9 cellular contexts compared by ENCODE assay signal in genomic region chr1:20322081-20322824, GRCh38. TPM values are rescaled to one million over a fixed set of nuclear protein-coding genes. Genes with fewer than 3 reads are reported as not detected.
A peak's percentile ranks its signal among the peaks of the same experiment; 100 is the strongest.
DNase-seq lines count a peak whose midpoint lies in the region; ATAC-seq, FAIRE-seq and TF ChIP-seq lines count a peak whose summit lies in the region.
"Had no signal": no experiment of that assay in that cellular context is flagged by ENCODE, and none has a peak within 500 bp of the region (broad histone marks: within the 10 kb centered on the region; RNA-seq: fewer than 3 reads in every experiment).

No MANE protein-coding gene starts in this region.

- H2BK5ac ChIP-seq in H9 (ENCODE audit: insufficient read length, low read length): no peak overlapping the region

- H3K27me3 Mint-ChIP-seq in H9 (ENCODE audit: low read depth) (peaks cover 26% of the 10 kb centered on the region), nephron progenitor cell (ENCODE audit: low read depth, poor library complexity) (peaks cover 57% of the 10 kb centered on the region), endothelial cell (ENCODE audit: unreplicated experiment) (peaks cover 2% of the 10 kb centered on the region)
- peaks cover 16% of the 10 kb centered on the region for H3K27me3 Mint-ChIP-seq in activated CD4-positive, alpha-beta memory T cell treated with anti-CD3 and anti-CD28 coated beads for 36 hours

- H4K8ac ChIP-seq in H9 (replicated peaks; ENCODE audit: insufficient read length, low read depth, low read length): no peak overlapping the region

- H3K9me3 ChIP-seq in H9 (ENCODE audit: control insufficient read depth, low read depth, low read length): no peaks in the 10 kb centered on the region

- no peak overlapping the region for H2AK5ac ChIP-seq in H9 (ENCODE audit: insufficient read length, low read length)

- H4K91ac ChIP-seq in H9 (ENCODE audit: insufficient read length, low read depth, low read length): no peak overlapping the region

- no peaks in the 10 kb centered on the region; the same call in 1 of the 2 replicates for H3K27me3 ChIP-seq in H9 (ENCODE audit: insufficient read depth, low read length)

- no peaks in the 10 kb centered on the region for H4K20me1 ChIP-seq in H9 (ENCODE audit: control insufficient read depth, insufficient read depth, insufficient read length)

- no peak overlapping the region for H3K27ac ChIP-seq in H9 (ENCODE audit: insufficient read length, low read depth, low read length)

- no peak overlapping the region for H3T11ph ChIP-seq in H9 (ENCODE audit: low read length)

- H3K56ac ChIP-seq in H9 (ENCODE audit: insufficient read length, low read depth, low read length): no peak overlapping the region

- H3K23ac ChIP-seq in H9 (ENCODE audit: insufficient read length, low read depth, low read length): no peak overlapping the region

- H3K4me1 ChIP-seq in H9 (ENCODE audit: insufficient read depth, low read length): peaks cover 5% of the 10 kb centered on the region; the same call in 1 of the 2 replicates

- H3K4me3 Mint-ChIP-seq in H9 (no peak overlapping the region), nephron progenitor cell (no peak overlapping the region), endothelial cell (ENCODE audit: unreplicated experiment) (no peak overlapping the region)
- peak overlapping the region; percentile 53 for H3K4me3 Mint-ChIP-seq in activated CD4-positive, alpha-beta memory T cell treated with anti-CD3 and anti-CD28 coated beads for 36 hours

- H2AFZ ChIP-seq in H9 (ENCODE audit: low read length): no peak overlapping the region

- WGBS in H9 (ENCODE audit: extremely low coverage, insufficient read length, low lambda C conversion rate): no CpG with 5 or more reads among the region's 11 CpGs

- H2BK120ac ChIP-seq in H9 (ENCODE audit: low read depth, low read length, poor library complexity, severe bottlenecking): no peak overlapping the region

- H3K4me2 ChIP-seq in H9 (ENCODE audit: insufficient read depth, insufficient read length, low read length): no peak overlapping the region

- H3K27ac Mint-ChIP-seq in H9 (no peak overlapping the region), nephron progenitor cell (peak overlapping the region; percentile 14), endothelial cell (ENCODE audit: unreplicated experiment) (no peak overlapping the region)
- H3K27ac Mint-ChIP-seq in activated CD4-positive, alpha-beta memory T cell treated with anti-CD3 and anti-CD28 coated beads for 36 hours: peak overlapping the region; percentile 81

- POLR2A ChIA-PET in activated CD4-positive, alpha-beta memory T cell treated with anti-CD3 and anti-CD28 coated beads for 36 hours (lab: Charles Lee): no interaction called here

- H2BK15ac ChIP-seq in H9 (ENCODE audit: low read depth, low read length): no peak overlapping the region

- H3K9me3 Mint-ChIP-seq in H9: no peaks in the 10 kb centered on the region
- H3K9me3 Mint-ChIP-seq in activated CD4-positive, alpha-beta memory T cell treated with anti-CD3 and anti-CD28 coated beads for 36 hours: no peaks in the 10 kb centered on the region
- H3K9me3 Mint-ChIP-seq in nephron progenitor cell: no peaks in the 10 kb centered on the region
- no peaks in the 10 kb centered on the region for H3K9me3 Mint-ChIP-seq in endothelial cell (ENCODE audit: unreplicated experiment)

- H3K9ac ChIP-seq in H9 (ENCODE audit: extremely low read depth, insufficient read length, low read length): no peak overlapping the region

- H2BK12ac ChIP-seq in H9 (ENCODE audit: insufficient read length, low read depth, low read length): no peak overlapping the region

- no peaks in the 10 kb centered on the region for H3K23me2 ChIP-seq in H9 (ENCODE audit: insufficient read length, low read depth, low read length, poor library complexity, severe bottlenecking)

- no peak for ATAC-seq in HG02981 (IDR thresholded peaks at IDR 0.05; ENCODE audit: unreplicated experiment)

- H3K4ac ChIP-seq in H9 (ENCODE audit: low read depth, low read length): no peak overlapping the region

- no peak overlapping the region for H3K18ac ChIP-seq in H9 (ENCODE audit: insufficient read length, low read depth, low read length)

- H3K79me2 ChIP-seq in H9 (ENCODE audit: insufficient read depth, low read length): no peaks in the 10 kb centered on the region

- no peak overlapping the region for H2BK20ac ChIP-seq in H9 (ENCODE audit: low read depth, low read length, poor library complexity, severe bottlenecking)

- TF ChIP-seq CTCF in H9 (conservative IDR thresholded peaks at IDR 0.05): no peak
- TF ChIP-seq CTCF in nephron progenitor cell (IDR thresholded peaks at IDR 0.05): no peak
- no peak for TF ChIP-seq CTCF in endothelial cell (IDR thresholded peaks at IDR 0.05; ENCODE audit: unreplicated experiment)

- FAIRE-seq in GM18507 (lab: Jason Lieb, UNC): peak; percentile 95
- FAIRE-seq: TTC549 had no signal

- CTCF ChIA-PET in activated CD4-positive, alpha-beta memory T cell treated with anti-CD3 and anti-CD28 coated beads for 36 hours (lab: Charles Lee): interaction anchor here (1.2 kb wide), 1 partner anchor 109 kb away, joined by 4 read pairs; no protein-coding TSS in a partner anchor

- no peak overlapping the region for H4K5ac ChIP-seq in H9 (ENCODE audit: insufficient read length, low read depth, low read length)

- no peaks in the 10 kb centered on the region for H3K79me1 ChIP-seq in H9 (ENCODE audit: insufficient read depth, low read depth, low read length, poor library complexity, severe bottlenecking)

- intact Hi-C loops in activated CD4-positive, alpha-beta memory T cell treated with anti-CD3 and anti-CD28 coated beads for 36 hours (cut with micrococcal nuclease): loop anchor here (1.0 to 5.0 kb wide), 5 partner anchors 37 to 170 kb away; partner anchors contain the start of genes PLA2G2C and UBXN10

- peaks cover 5 to 14% of the 10 kb centered on the region in 2 experiments for H3K4me1 Mint-ChIP-seq in H9
- H3K4me1 Mint-ChIP-seq in activated CD4-positive, alpha-beta memory T cell treated with anti-CD3 and anti-CD28 coated beads for 36 hours (ENCODE audit: low read depth): peaks cover 33% of the 10 kb centered on the region
- H3K4me1 Mint-ChIP-seq in nephron progenitor cell: peaks cover 20% of the 10 kb centered on the region
- H3K4me1 Mint-ChIP-seq in endothelial cell (ENCODE audit: unreplicated experiment): peaks cover 17% of the 10 kb centered on the region

- DNase-seq in GM18507 (ENCODE audit: extremely low spot score, insufficient read length, low read depth): peak; percentile 58
- DNase-seq in H9: no peak
- DNase-seq in activated CD4-positive, alpha-beta memory T cell treated with anti-CD3 and anti-CD28 coated beads for 36 hours: peak; percentile 52
- no peak for DNase-seq in nephron progenitor cell
- DNase-seq in endothelial cell (ENCODE audit: low spot score): no peak
- no peak for DNase-seq in NCI-H82 (lab: John Stamatoyannopoulos, UW)
- DNase-seq in NCI-H1048 (lab: John Stamatoyannopoulos, UW): no peak

- H3K14ac ChIP-seq in H9 (ENCODE audit: insufficient read depth, low read length): 0 out of 2 replicates have a peak overlapping the region, but pooled peaks have one; percentile 20

- H3K36me3 Mint-ChIP-seq in H9 (ENCODE audit: insufficient read depth in 1 of 3, low read depth in 3 of 3): no peaks in the 10 kb centered on the region
- no peaks in the 10 kb centered on the region for H3K36me3 Mint-ChIP-seq in activated CD4-positive, alpha-beta memory T cell treated with anti-CD3 and anti-CD28 coated beads for 36 hours
- H3K36me3 Mint-ChIP-seq in nephron progenitor cell (ENCODE audit: low read depth): no peaks in the 10 kb centered on the region
- H3K36me3 Mint-ChIP-seq in endothelial cell (ENCODE audit: low read depth, unreplicated experiment): no peaks in the 10 kb centered on the region

RNA-seq across cellular contexts. Expression of gene VWA5B1, which starts 31.6 kb away (rescaled TPM):
- total RNA-seq in H9 (2021): 0.18 TPM in 1 of 2 replicates, not detected in the other
- not detected for total RNA-seq in activated CD4-positive, alpha-beta memory T cell treated with anti-CD3 and anti-CD28 coated beads for 36 hours
- not detected for total RNA-seq in endothelial cell (ENCODE audit: unreplicated experiment)

Comparison
In these comparisons a context has a peak if more than half of its experiments do, and no peak if none do; other contexts are left out.
1. DNase-seq: peak in GM18507 (single experiment) and activated CD4-positive, alpha-beta memory T cell treated with anti-CD3 and anti-CD28 coated beads for 36 hours (single experiment); none in H9 (single experiment), nephron progenitor cell (single experiment), endothelial cell (single experiment), NCI-H82 (single experiment) and NCI-H1048 (single experiment).
2. H3K27ac Mint-ChIP-seq: peak in activated CD4-positive, alpha-beta memory T cell treated with anti-CD3 and anti-CD28 coated beads for 36 hours (single experiment) and nephron progenitor cell (single experiment); none in H9 (0 of 3) and endothelial cell (single experiment).